In the genomic region with DNA sequence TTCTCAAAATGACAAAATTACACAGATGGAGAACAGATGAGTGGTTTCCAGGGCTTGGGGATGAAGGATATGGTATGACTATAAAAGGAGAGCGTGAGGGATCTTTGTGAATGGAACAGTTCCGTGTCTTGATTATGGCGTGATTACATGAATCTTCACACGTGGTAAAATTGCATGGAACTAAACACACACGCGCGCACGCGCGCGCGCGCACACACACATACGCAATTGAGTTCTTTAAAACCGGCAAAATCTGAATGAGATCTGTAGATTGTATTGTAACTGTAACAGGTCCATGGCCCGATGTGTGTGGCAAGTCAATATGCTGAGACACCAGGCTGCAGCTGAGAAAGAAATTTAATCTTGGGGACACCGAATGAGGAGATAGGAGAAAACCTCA, we compare ENCODE assay signal across 7 cellular contexts. TPM values are rescaled to one million over a fixed set of nuclear protein-coding genes. Genes with fewer than 3 reads are reported as not detected.
"Had no signal": no experiment of that assay in that cellular context is flagged by ENCODE, and none has a peak within 500 bp of the region (broad histone marks: within the 10 kb centered on the region; RNA-seq: fewer than 3 reads in every experiment).

No MANE protein-coding gene starts in this region.

- FAIRE-seq: HepG2, HTR-8/SVneo had no signal

- H3K4me3 Mint-ChIP-seq: IgD-negative memory B cell had no signal

- DNase-seq: IMR-90, KBM-7 had no signal

- H3K27ac Mint-ChIP-seq: IgD-negative memory B cell had no signal

- ATAC-seq: HepG2 had no signal

- H3K27ac ChIP-seq: HL-60 had no signal

RNA-seq across cellular contexts. Expression of gene LRRN2, which starts 11.1 kb away (rescaled TPM):
- total RNA-seq: HepG2, HT-29, IMR-90 had no signal
- polyA plus RNA-seq: HepG2, IgD-negative memory B cell, IMR-90 had no signal
